In genomic region chr1:41745022-41745421, GRCh38 we compare ENCODE assay signal across 1 cellular context.
TF ChIP-seq lines count a peak whose summit lies in the region.

No MANE protein-coding gene starts in this region.

TF ChIP-seq in GM12878, 131 proteins besides CTCF, POLR2A, EP300 and RAD21 (continued from another document and continues in another):
- TF ChIP-seq SRF (IDR thresholded peaks at IDR 0.05; ENCODE audit: low read depth in 2 of 2, low read length in 2 of 2) (no peak), BCL11A (IDR thresholded peaks at IDR 0.05; ENCODE audit: low read depth, low read length) (no peak), ZBTB4 (CRISPR knock-in tag; IDR thresholded peaks at IDR 0.05) (no peak), ASH2L (IDR thresholded peaks at IDR 0.05; ENCODE audit: borderline replicate concordance, low read depth) (no peak), IRF5 (IDR thresholded peaks at IDR 0.05; ENCODE audit: borderline replicate concordance) (no peak), CEBPZ (IDR thresholded peaks at IDR 0.05; ENCODE audit: low read depth, low read length) (no peak), MYC (IDR thresholded peaks at IDR 0.05; ENCODE audit: insufficient read depth, insufficient read length, insufficient replicate concordance, low read length, severe bottlenecking) (no peak), FOXM1 (IDR thresholded peaks at IDR 0.05; ENCODE audit: low read depth, low read length) (peak; percentile 28; the same call in 1 of the 2 replicates), USF2 (IDR thresholded peaks at IDR 0.05; ENCODE audit: borderline replicate concordance, low read depth, low read length) (peak; percentile 26; the same call in 1 of the 2 replicates), SMAD5 (IDR thresholded peaks at IDR 0.05; ENCODE audit: low read depth) (no peak), ZNF687 (IDR thresholded peaks at IDR 0.05) (no peak), JUNB (IDR thresholded peaks at IDR 0.05) (no peak), ATF3 (IDR thresholded peaks at IDR 0.05; ENCODE audit: borderline replicate concordance, extremely low read depth, low read depth, low read length) (no peak), CREB1 (IDR thresholded peaks at IDR 0.05; ENCODE audit: low read depth) (no peak), CBX5 (IDR thresholded peaks at IDR 0.05; ENCODE audit: low read depth) (no peak), YY1 (IDR thresholded peaks at IDR 0.05; ENCODE audit: low read depth, low read length) (no peak), ETV6 (conservative IDR thresholded peaks at IDR 0.05 in 1 of 2, IDR thresholded peaks at IDR 0.05 in 1 of 2; ENCODE audit: borderline replicate concordance in 1 of 2, low read depth in 1 of 2) (peak in 1 of 2 experiments; percentile 30; a peak in 1 of 4 replicates), E2F4 (IDR thresholded peaks at IDR 0.05; ENCODE audit: low read depth, low read length) (no peak), HDGF (IDR thresholded peaks at IDR 0.05) (0 out of 2 replicates have a peak, but pooled peaks have one; percentile 13), ZBTB33 (IDR thresholded peaks at IDR 0.05) (no peak), EGR1 (IDR thresholded peaks at IDR 0.05; ENCODE audit: borderline replicate concordance in 1 of 2, low read depth in 2 of 2, low read length in 2 of 2) (0 out of 3 replicates have a peak, but pooled peaks of 1 of the 2 experiments have one; percentile 27), IRF4 (IDR thresholded peaks at IDR 0.05; ENCODE audit: low read depth, low read length) (no peak), ZBED1 (IDR thresholded peaks at IDR 0.05; ENCODE audit: borderline replicate concordance) (no peak), PRDM15 (CRISPR knock-in tag; IDR thresholded peaks at IDR 0.05) (no peak), IKZF2 (IDR thresholded peaks at IDR 0.05) (peak; percentile 35 to 59; a peak in 3 of 4 replicates), LARP7 (IDR thresholded peaks at IDR 0.05) (no peak), ELK1 (IDR thresholded peaks at IDR 0.05; ENCODE audit: low read depth, low read length) (no peak), RCOR1 (conservative IDR thresholded peaks at IDR 0.05; ENCODE audit: low read depth, low read length) (no peak), NBN (IDR thresholded peaks at IDR 0.05) (0 out of 2 replicates have a peak, but pooled peaks have one; percentile 52), SIX5 (IDR thresholded peaks at IDR 0.05; ENCODE audit: low read depth, low read length, severe bottlenecking) (no peak), USF1 (IDR thresholded peaks at IDR 0.05; ENCODE audit: borderline replicate concordance, extremely low read length, insufficient read depth, low read depth, low read length) (no peak), ZNF622 (IDR thresholded peaks at IDR 0.05) (no peak)
